ENCODE assay signal across 8 cellular contexts in the genomic region with DNA sequence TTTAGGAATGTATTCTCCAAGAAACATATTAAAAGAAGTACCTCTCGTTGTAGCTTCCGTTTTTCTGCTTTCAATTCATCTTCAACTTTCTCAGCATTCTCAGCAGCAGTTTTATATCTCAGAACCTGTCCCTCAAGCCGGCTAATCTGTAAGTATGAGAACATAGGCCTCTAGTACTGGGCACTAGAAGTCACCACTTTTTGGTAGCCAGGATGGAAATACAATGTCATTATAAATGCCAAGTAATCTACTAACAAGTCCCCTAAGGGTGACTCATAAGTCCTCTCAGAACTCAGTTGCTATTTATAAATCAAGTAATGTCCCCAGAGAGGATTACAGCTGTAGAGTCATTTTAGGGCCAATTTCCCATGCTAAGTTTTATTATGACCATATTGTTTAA.
DNase-seq lines count a peak whose midpoint lies in the region; ATAC-seq and TF ChIP-seq lines count a peak whose summit lies in the region.

No MANE protein-coding gene starts in this region.

- ATAC-seq in GM19452 (IDR thresholded peaks at IDR 0.05; ENCODE audit: unreplicated experiment) (peak; percentile 82), HG03457 (IDR thresholded peaks at IDR 0.05; ENCODE audit: unreplicated experiment) (peak; percentile 75)

- H4K20me1 ChIP-seq in BLaER1, result no peaks in the 10 kb centered on the region

- H3K9me3 ChIP-seq in BLaER1, result no peaks in the 10 kb centered on the region

- H3K27me3 Mint-ChIP-seq in osteocyte (ENCODE audit: unreplicated experiment), result no peaks in the 10 kb centered on the region

- H3K36me3 ChIP-seq in BLaER1, result peaks cover 92% of the 10 kb centered on the region

- no peaks in the 10 kb centered on the region for H3K9me3 Mint-ChIP-seq in osteocyte (ENCODE audit: unreplicated experiment)

- H3K4me3 ChIP-seq in BLaER1 (no peak overlapping the region), astrocyte of the spinal cord (ENCODE audit: low read depth, low read length) (no peak overlapping the region)

- no peak overlapping the region for H3K4me3 Mint-ChIP-seq in osteocyte (ENCODE audit: unreplicated experiment)

- H3K4me1 Mint-ChIP-seq in osteocyte (ENCODE audit: unreplicated experiment), result peaks cover 20% of the 10 kb centered on the region

- peak overlapping the region; percentile 76 for H3K27ac Mint-ChIP-seq in osteocyte (ENCODE audit: unreplicated experiment)

- no peak overlapping the region for H3K27ac ChIP-seq in BLaER1

- no peak overlapping the region for H3K9ac ChIP-seq in BLaER1

- no peak for TF ChIP-seq CTCF in astrocyte of the spinal cord (IDR thresholded peaks at IDR 0.05; ENCODE audit: low read depth, low read length)
- TF ChIP-seq CTCF in osteocyte (IDR thresholded peaks at IDR 0.05), result no peak

- H3K36me3 Mint-ChIP-seq in osteocyte (ENCODE audit: unreplicated experiment), result peaks cover 43% of the 10 kb centered on the region

- H3K4me1 ChIP-seq in BLaER1, result peaks cover 24% of the 10 kb centered on the region

- no peaks in the 10 kb centered on the region for H3K27me3 ChIP-seq in BLaER1

- DNase-seq in astrocyte of the spinal cord (ENCODE audit: low read depth, low spot score) (peak; percentile 55), osteocyte (ENCODE audit: extremely low spot score, unreplicated experiment) (no peak), amniotic stem cell (lab: John Stamatoyannopoulos, UW) (no peak), SK-N-DZ (ENCODE audit: low spot score) (no peak), retina (no peak)

- peak overlapping the region; percentile 31 for H3K4me2 ChIP-seq in BLaER1

- in situ Hi-C loops in astrocyte of the spinal cord (cut with HindIII; ENCODE audit: low sequenced_read_pairs), result no loop called here
